Comparison of ENCODE assay signal across 24 cellular contexts in the genomic region with DNA sequence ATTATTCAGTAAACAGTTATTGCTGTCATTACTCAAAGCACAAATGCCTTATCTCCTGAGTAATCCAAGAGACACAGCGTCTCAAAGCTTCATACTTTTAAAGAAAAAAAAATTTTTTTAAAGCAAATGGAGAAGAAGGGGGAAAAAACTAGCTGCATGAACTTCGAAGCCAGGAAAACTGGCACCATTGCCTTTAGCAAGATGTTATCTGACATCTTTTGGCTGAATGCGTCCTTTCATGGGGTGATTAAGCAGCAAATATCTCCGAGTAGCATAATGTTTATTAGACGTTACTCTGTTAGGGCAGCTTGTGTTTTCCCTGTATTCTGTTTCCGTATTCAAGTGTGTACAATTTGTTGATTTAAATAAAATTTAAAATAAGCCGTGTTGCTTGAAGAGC.
"Had no signal": no experiment of that assay in that cellular context is flagged by ENCODE, and none has a peak within 500 bp of the region (broad histone marks: within the 10 kb centered on the region; RNA-seq: fewer than 3 reads in every experiment).

No MANE protein-coding gene starts in this region.

- H3K9me3 Mint-ChIP-seq: activated T-helper 17 cell treated with anti-CD3 and anti-CD28 coated beads, Interleukin-2, amount 50 U/mL, for 72 hours; dendritic cell treated with granulocyte-macrophage colony-stimulating factor and Interleukin-4, amounts not matched to agents 40 ng/mL and 50 ng/mL, for 4 days; immature natural killer cell had no signal

- FAIRE-seq: bronchial epithelial cell had no signal

- H3K27ac ChIP-seq: lower lobe of right lung, neutrophil, skin epidermis, transverse colon had no signal

- H3K27me3 ChIP-seq: neutrophil, transverse colon had no signal

- H3K36me3 Mint-ChIP-seq: immature natural killer cell, naive B cell had no signal

- H3K4me1 Mint-ChIP-seq: immature natural killer cell, naive B cell had no signal

- H3K4me1 ChIP-seq: lower lobe of right lung, transverse colon had no signal

- H3K27ac Mint-ChIP-seq: activated T-helper 17 cell treated with anti-CD3 and anti-CD28 coated beads, Interleukin-2, amount 50 U/mL, for 72 hours; dendritic cell treated with granulocyte-macrophage colony-stimulating factor and Interleukin-4, amounts not matched to agents 40 ng/mL and 50 ng/mL, for 4 days; immature natural killer cell; naive B cell had no signal

- H3K36me3 ChIP-seq: lower lobe of right lung, neutrophil, transverse colon had no signal

- H3K4me3 ChIP-seq: lower lobe of right lung, skin epidermis, transverse colon had no signal

- DNase-seq: activated CD4-positive, alpha-beta T cell treated with anti-CD3 and anti-CD28 coated beads for 1 hour; activated CD4-positive, alpha-beta T cell treated with anti-CD3 and anti-CD28 coated beads, Interleukin-2, amount 50 U/mL, for 4 hours; activated naive CD4-positive, alpha-beta T cell treated with Interleukin-2 at 50 U/mL for 16 hours; activated T-cell treated with anti-CD3 and anti-CD28 coated beads for 4 hours; aorta; effector memory CD4-positive, alpha-beta T cell; foreskin melanocyte; head of caudate nucleus; immature natural killer cell; left cardiac atrium; lower lobe of right lung; naive B cell; posterior cingulate gyrus; right cardiac atrium; stimulated activated CD4-positive, alpha-beta T cell treated with anti-CD3 and anti-CD28 coated beads, Interleukin-4, amount 100 ng/mL, for 24 hours; stimulated activated CD8-positive, alpha-beta memory T cell treated with anti-CD3 and anti-CD28 coated beads, Interleukin-4, amount 100 ng/mL, for 48 hours; stimulated activated naive CD8-positive, alpha-beta T cell treated with anti-CD3 and anti-CD28 coated beads, Interleukin-15, Interleukin-2, amounts not matched to agents 100 U/mL and 50 U/mL, for 24 hours; T1000; transverse colon had no signal

- H3K9me3 ChIP-seq: lower lobe of right lung, neutrophil, transverse colon had no signal

- H3K4me3 Mint-ChIP-seq: activated T-helper 17 cell treated with anti-CD3 and anti-CD28 coated beads, Interleukin-2, amount 50 U/mL, for 72 hours; dendritic cell treated with granulocyte-macrophage colony-stimulating factor and Interleukin-4, amounts not matched to agents 40 ng/mL and 50 ng/mL, for 4 days; immature natural killer cell; naive B cell had no signal

- ATAC-seq: activated T-helper 17 cell treated with anti-CD3 and anti-CD28 coated beads, Interleukin-2, amount 50 U/mL, for 72 hours; left cardiac atrium; lower lobe of right lung; right cardiac atrium; stimulated activated naive CD8-positive, alpha-beta T cell treated with anti-CD3 and anti-CD28 coated beads, Interleukin-15, Interleukin-2, amounts not matched to agents 100 U/mL and 50 U/mL, for 24 hours had no signal

- H3K27me3 Mint-ChIP-seq: dendritic cell treated with granulocyte-macrophage colony-stimulating factor and Interleukin-4, amounts not matched to agents 40 ng/mL and 50 ng/mL, for 4 days had no signal
